In the genomic region with DNA sequence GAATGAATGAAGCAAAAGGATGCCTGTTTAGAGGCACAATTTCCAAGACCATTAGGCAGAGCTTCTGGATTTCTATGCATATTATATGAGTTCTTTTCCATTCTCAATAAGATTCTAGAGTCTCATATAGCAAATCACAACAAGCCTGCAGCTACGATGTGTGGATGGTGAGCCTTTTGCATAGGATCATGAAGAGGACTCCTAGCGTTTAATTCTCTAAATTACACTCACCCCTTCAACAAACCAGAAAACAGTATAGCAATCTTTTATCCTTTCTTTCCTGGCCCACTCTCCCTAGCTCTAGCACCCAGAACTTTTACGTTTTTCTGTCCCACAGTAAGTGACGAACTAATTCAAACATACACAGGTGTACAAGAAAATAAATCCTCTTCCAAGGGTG, we compare ENCODE assay signal across 23 cellular contexts.
"Had no signal": no experiment of that assay in that cellular context is flagged by ENCODE, and none has a peak within 500 bp of the region (broad histone marks: within the 10 kb centered on the region; RNA-seq: fewer than 3 reads in every experiment).

No MANE protein-coding gene starts in this region.

- H3K27me3 ChIP-seq: neural progenitor cell, neutrophil, ovary, right atrium auricular region, right lobe of liver, tibial nerve, uterus had no signal

- H2AFZ ChIP-seq: neural progenitor cell had no signal

- H3K9me3 ChIP-seq: left ventricle myocardium inferior, neutrophil, ovary, right atrium auricular region, right lobe of liver, uterus had no signal

- H3K4me2 ChIP-seq: neural progenitor cell, smooth muscle cell had no signal

- H3K4me3 ChIP-seq: left ventricle myocardium inferior, lung, neural progenitor cell, ovary, right atrium auricular region, right lobe of liver, smooth muscle cell, tibial nerve, uterus had no signal

- H3K36me3 ChIP-seq: left ventricle myocardium inferior, neural progenitor cell, neutrophil, ovary, right atrium auricular region, right lobe of liver, tibial nerve, uterus had no signal

- H3K4me1 ChIP-seq: left ventricle myocardium inferior, right atrium auricular region, right lobe of liver, tibial nerve, uterus had no signal

- H3K27ac ChIP-seq: left ventricle myocardium inferior, neural progenitor cell, neutrophil, ovary, right atrium auricular region, right lobe of liver, tibial nerve, uterus had no signal

- DNase-seq: islet precursor cell; left ventricle myocardium inferior; mesendoderm; naive B cell; natural killer cell; nephron progenitor cell; ovary; right lobe of liver; stimulated activated CD4-positive, alpha-beta T cell treated with anti-CD3 and anti-CD28 coated beads, Interleukin-1b, Interleukin-23, amount 100 ng/mL, for 48 hours; stimulated activated CD4-positive, alpha-beta T cell treated with anti-CD3 and anti-CD28 coated beads, Interleukin-2, amount 100 ng/mL, for 48 hours; stimulated activated CD4-positive, alpha-beta T cell treated with anti-CD3 and anti-CD28 coated beads, Interleukin-4, amount 100 ng/mL, for 4 hours; stimulated activated CD8-positive, alpha-beta memory T cell treated with anti-CD3 and anti-CD28 coated beads, Interleukin-4, amount 100 ng/mL, for 48 hours; stimulated activated naive CD4-positive, alpha-beta T cell treated with Interleukin-2 at 50 U/mL for 16 hours; stimulated activated naive CD8-positive, alpha-beta T cell treated with anti-CD3 and anti-CD28 coated beads, Interleukin-15, amount 100 ng/mL, for 72 hours; substantia nigra; uterus had no signal

- ATAC-seq: natural killer cell; right lobe of liver; stimulated activated memory B cell treated with anti-CD40 and anti-IgM and Interleukin-4, amounts not matched to agents 10 μg/mL and 1 μg/mL and 100 μg/mL, for 72 hours; stimulated activated naive CD8-positive, alpha-beta T cell treated with anti-CD3 and anti-CD28 coated beads, Interleukin-15, amount 100 ng/mL, for 72 hours had no signal

- H3K9ac ChIP-seq: neural progenitor cell had no signal
